In genomic region chr2:187329586-187329985, GRCh38 we compare ENCODE assay signal across 14 cellular contexts.
DNase-seq lines count a peak whose midpoint lies in the region; TF ChIP-seq lines count a peak whose summit lies in the region.
"Had no signal": no experiment of that assay in that cellular context is flagged by ENCODE, and none has a peak within 500 bp of the region (broad histone marks: within the 10 kb centered on the region; RNA-seq: fewer than 3 reads in every experiment).

No MANE protein-coding gene starts in this region.

- H3K4me1 ChIP-seq in vagina, result no peaks in the 10 kb centered on the region
- H3K4me1 ChIP-seq: BLaER1 treated with 17β-estradiol and CSF1 and Interleukin-3, amounts not matched to agents 10 nM and 100 nM; HAP-1 had no signal

- no peaks in the 10 kb centered on the region for H3K36me3 ChIP-seq in vagina
- H3K36me3 ChIP-seq: BLaER1 treated with 17β-estradiol and CSF1 and Interleukin-3, amounts not matched to agents 10 nM and 100 nM; HAP-1 had no signal

- no peak for TF ChIP-seq CTCF in vagina (IDR thresholded peaks at IDR 0.05)
- no peak for TF ChIP-seq CTCF in GM20000 (IDR thresholded peaks at IDR 0.05; ENCODE audit: extremely low read depth, missing control alignments)

- no peaks in the 10 kb centered on the region for H3K27me3 ChIP-seq in vagina
- H3K27me3 ChIP-seq: BLaER1 treated with 17β-estradiol and CSF1 and Interleukin-3, amounts not matched to agents 10 nM and 100 nM had no signal

- no peak overlapping the region for H3K27ac ChIP-seq in epithelial cell of prostate
- H3K27ac ChIP-seq in vagina, result no peak overlapping the region
- H3K27ac ChIP-seq: BLaER1 treated with 17β-estradiol and CSF1 and Interleukin-3, amounts not matched to agents 10 nM and 100 nM had no signal

- no peaks in the 10 kb centered on the region for H3K9me3 ChIP-seq in vagina

- no peak overlapping the region for H3K4me3 ChIP-seq in vagina
- H3K4me3 ChIP-seq: BLaER1 treated with 17β-estradiol and CSF1 and Interleukin-3, amounts not matched to agents 10 nM and 100 nM; HAP-1 had no signal

- intact Hi-C loops in vagina (cut with DNase I), result no loop called here

- no peak for TF ChIP-seq POLR2A in vagina (IDR thresholded peaks at IDR 0.05)

- DNase-seq in CD1c-positive myeloid dendritic cell (ENCODE audit: extremely low spot score), result peak; percentile 39
- peak; percentile 32 for DNase-seq in HT1080 (ENCODE audit: low read depth)
- peak; percentile 45 for DNase-seq in epithelial cell of prostate (ENCODE audit: low read depth, low spot score)
- DNase-seq in lung microvascular endothelial cell (ENCODE audit: low read depth in 2 of 2), result peak; percentile 16 to 58
- DNase-seq in vagina (ENCODE audit: extremely low spot score in 2 of 2), result no peak
- no peak for DNase-seq in SHP77 treated with DMSO at 0.1 percent for 48 hours (lab: John Stamatoyannopoulos, UW)
- DNase-seq in GM20000 (ENCODE audit: low spot score), result no peak
- DNase-seq: ACHN; Calu3; CD4-positive, alpha-beta T cell; DMS 273 treated with DMSO at 0.1 percent for 48 hours; DMS79 had no signal

Comparison
In these comparisons a context has a peak if more than half of its experiments do, and no peak if none do; other contexts are left out.
1. DNase-seq: peak in CD1c-positive myeloid dendritic cell (single experiment), HT1080 (single experiment), epithelial cell of prostate (single experiment) and lung microvascular endothelial cell (2 of 2); none in vagina (0 of 2), SHP77 treated with DMSO at 0.1 percent for 48 hours (single experiment) and GM20000 (single experiment).